ENCODE assay signal across 8 cellular contexts in genomic region chr3:47781685-47782537, GRCh38. TPM values are rescaled to one million over a fixed set of nuclear protein-coding genes. Genes with fewer than 3 reads are reported as not detected.
A peak's percentile ranks its signal among the peaks of the same experiment; 100 is the strongest.
DNase-seq lines count a peak whose midpoint lies in the region; ATAC-seq and TF ChIP-seq lines count a peak whose summit lies in the region.

TSS of gene SMARCC1 (minus strand) at chr3:47781893. CDS start at chr3:47781797, 96 bp downstream.

- H3K27me3 Mint-ChIP-seq in activated naive CD8-positive, alpha-beta T cell: no peaks in the 10 kb centered on the region
- peaks cover 2% of the 10 kb centered on the region for H3K27me3 Mint-ChIP-seq in glutamatergic neuron (ENCODE audit: unreplicated experiment)
- no peaks in the 10 kb centered on the region for H3K27me3 Mint-ChIP-seq in osteocyte (ENCODE audit: unreplicated experiment)

- peak; percentile 80 for ATAC-seq in HG02610 (IDR thresholded peaks at IDR 0.05; ENCODE audit: unreplicated experiment)

- peak within 1 kb of the TSS; percentile 97 for H3K4me3 Mint-ChIP-seq in activated naive CD8-positive, alpha-beta T cell
- H3K4me3 Mint-ChIP-seq in glutamatergic neuron (ENCODE audit: unreplicated experiment): peak within 1 kb of the TSS; percentile 99
- H3K4me3 Mint-ChIP-seq in osteocyte (ENCODE audit: unreplicated experiment): peak within 1 kb of the TSS; percentile 95

- no peaks in the 10 kb centered on the region for H3K27me3 ChIP-seq in thymus (ENCODE audit: control insufficient read depth, insufficient read depth)

- H3K27ac Mint-ChIP-seq in activated naive CD8-positive, alpha-beta T cell: peak within 1 kb of the TSS; percentile 97
- H3K27ac Mint-ChIP-seq in glutamatergic neuron (ENCODE audit: unreplicated experiment): peak within 1 kb of the TSS; percentile 98
- H3K27ac Mint-ChIP-seq in osteocyte (ENCODE audit: unreplicated experiment): peak within 1 kb of the TSS; percentile 98

- POLR2A ChIA-PET in GM10248 (lab: Yijun Ruan, JAX): interaction anchor here (0.5 kb wide), 1 partner anchor 1914 kb away, joined by 4 read pairs; no protein-coding TSS in a partner anchor

- no peaks in the 10 kb centered on the region for H3K36me3 ChIP-seq in thymus (ENCODE audit: control insufficient read depth, insufficient read depth)

- H3K4me1 Mint-ChIP-seq in activated naive CD8-positive, alpha-beta T cell (ENCODE audit: low read depth): peaks cover 21% of the 10 kb centered on the region
- peaks cover 6% of the 10 kb centered on the region for H3K4me1 Mint-ChIP-seq in glutamatergic neuron (ENCODE audit: low read depth, unreplicated experiment)
- peaks cover 21% of the 10 kb centered on the region for H3K4me1 Mint-ChIP-seq in osteocyte (ENCODE audit: unreplicated experiment)

- DNase-seq in GM10248 (ENCODE audit: extremely low spot score): peak; percentile 98
- peak; percentile 88 for DNase-seq in NCI-H1092 treated with DMSO at 0.1 percent for 48 hours (lab: John Stamatoyannopoulos, UW)
- peak; percentile 94 for DNase-seq in SKM-1 (lab: John Stamatoyannopoulos, UW; ENCODE audit: unreplicated experiment)
- DNase-seq in glutamatergic neuron: peak; percentile 99
- DNase-seq in osteocyte (ENCODE audit: extremely low spot score, unreplicated experiment): peak; percentile 100

- CTCF ChIA-PET in GM10248 (lab: Yijun Ruan, JAX): interaction anchor here (0.9 to 1.3 kb wide), 3 partner anchors 9 to 260 kb away, joined by 3 read pairs; no protein-coding TSS in a partner anchor

- H3K4me1 ChIP-seq in thymus (ENCODE audit: control insufficient read depth, insufficient read depth, low read length): peaks cover 9% of the 10 kb centered on the region

- H3K9me3 ChIP-seq in thymus (ENCODE audit: control insufficient read depth): no peaks in the 10 kb centered on the region

- TF ChIP-seq CTCF in GM10248 (IDR thresholded peaks at IDR 0.05; ENCODE audit: control extremely low read depth, extremely low read depth, low read depth, missing control alignments) (peak; percentile 6), glutamatergic neuron (IDR thresholded peaks at IDR 0.05; ENCODE audit: partially characterized antibody, unreplicated experiment) (no peak), osteocyte (IDR thresholded peaks at IDR 0.05) (no peak)

- WGBS in thymus: under 1% methylated on average over 83 of the region's 83 CpGs

- H3K9me3 Mint-ChIP-seq in activated naive CD8-positive, alpha-beta T cell (ENCODE audit: low read depth): no peaks in the 10 kb centered on the region
- H3K9me3 Mint-ChIP-seq in glutamatergic neuron (ENCODE audit: unreplicated experiment): peaks cover 13% of the 10 kb centered on the region
- H3K9me3 Mint-ChIP-seq in osteocyte (ENCODE audit: unreplicated experiment): no peaks in the 10 kb centered on the region

- H3K27ac ChIP-seq in thymus (ENCODE audit: low read depth): peak within 1 kb of the TSS; percentile 96

- no peaks in the 10 kb centered on the region for H3K36me3 Mint-ChIP-seq in activated naive CD8-positive, alpha-beta T cell
- no peaks in the 10 kb centered on the region for H3K36me3 Mint-ChIP-seq in glutamatergic neuron (ENCODE audit: unreplicated experiment)
- no peaks in the 10 kb centered on the region for H3K36me3 Mint-ChIP-seq in osteocyte (ENCODE audit: unreplicated experiment)

- peak within 1 kb of the TSS; percentile 75 for H3K4me3 ChIP-seq in thymus (ENCODE audit: low read length)

RNA-seq across cellular contexts. Expression of gene SMARCC1, which starts in this region (rescaled TPM):
- total RNA-seq in glutamatergic neuron (ENCODE audit: unreplicated experiment) (196 TPM), osteocyte (99.6 and 113 TPM in 2 replicates)
- 19.9 TPM for polyA plus RNA-seq in thymus

Comparison
In these comparisons a context has a peak if more than half of its experiments do, and no peak if none do; other contexts are left out.
1. Peak in every context shown above with its lines: DNase-seq, ATAC-seq, H3K4me3 ChIP-seq and H3K27ac ChIP-seq.